ENCODE assay signal across 34 cellular contexts in genomic region chr5:107043665-107044064, GRCh38.
"Had no signal": no experiment of that assay in that cellular context is flagged by ENCODE, and none has a peak within 500 bp of the region (broad histone marks: within the 10 kb centered on the region; RNA-seq: fewer than 3 reads in every experiment).

No MANE protein-coding gene starts in this region.

- H3K4me3 ChIP-seq: adrenal gland, ascending aorta, body of pancreas, breast epithelium, cardiac muscle cell had no signal

- H3K27ac ChIP-seq: adrenal gland, ascending aorta, body of pancreas, brain microvascular endothelial cell, breast epithelium, cardiac muscle cell had no signal

- H3K9me3 ChIP-seq: adrenal gland, ascending aorta, body of pancreas, breast epithelium had no signal

- H3K36me3 ChIP-seq: adrenal gland, ascending aorta, brain microvascular endothelial cell, breast epithelium, cardiac muscle cell had no signal

- H3K4me1 ChIP-seq: adrenal gland, ascending aorta, body of pancreas, breast epithelium had no signal

- ATAC-seq: activated naive CD4-positive, alpha-beta T cell treated with anti-CD3 and anti-CD28 coated beads, Interleukin-2, amount 50 U/mL, for 72 hours; activated naive CD8-positive, alpha-beta T cell treated with anti-CD3 and anti-CD28 coated beads, Interleukin-2, amount 50 U/mL, for 24 hours; activated T-cell treated with anti-CD3 and anti-CD28 coated beads, Interleukin-2, amount 50 U/mL, for 4 hours; activated T-cell treated with anti-CD3 and anti-CD28 coated beads, Interleukin-2, amount 50 U/mL, for 72 hours; activated T-helper 17 cell treated with anti-CD3 and anti-CD28 coated beads, Interleukin-2, amount 50 U/mL, for 72 hours; body of pancreas had no signal

- DNase-seq: activated effector memory CD4-positive, alpha-beta T cell treated with anti-CD3 and anti-CD28 coated beads, Interleukin-2, amount 50 U/mL, for 16 hours; activated effector memory CD4-positive, alpha-beta T cell treated with Interleukin-2 at 50 U/mL for 16 hours; activated gamma-delta T cell; activated gamma-delta T cell treated with Interleukin-2 at 50 U/mL for 16 hours; activated naive CD4-positive, alpha-beta T cell; activated naive CD4-positive, alpha-beta T cell treated with anti-CD3 and anti-CD28 coated beads for 36 hours; activated naive CD4-positive, alpha-beta T cell treated with anti-CD3 and anti-CD28 coated beads, Interleukin-2, amount 10 ng/mL, durations not matched to agents 7 days and 5 days; activated naive CD4-positive, alpha-beta T cell treated with anti-CD3 and anti-CD28 coated beads, Interleukin-2, amount 50 U/mL, for 16 hours; activated naive CD4-positive, alpha-beta T cell treated with Interleukin-2 at 50 U/mL for 16 hours; activated naive CD8-positive, alpha-beta T cell treated with anti-CD3 and anti-CD28 coated beads for 36 hours; activated naive CD8-positive, alpha-beta T cell treated with anti-CD3 and anti-CD28 coated beads, Interleukin-2, amount 10 ng/mL, durations not matched to agents 7 days and 5 days; activated naive CD8-positive, alpha-beta T cell treated with anti-CD3 and anti-CD28 coated beads, Interleukin-2, amount 50 U/mL, for 24 hours; activated T-cell treated with anti-CD3 and anti-CD28 coated beads for 4 hours; activated T-cell treated with anti-CD3 and anti-CD28 coated beads, Interleukin-2, amount 50 U/mL, for 1 hour; activated T-cell treated with anti-CD3 and anti-CD28 coated beads, Interleukin-2, amount 50 U/mL, for 24 hours; activated T-cell treated with anti-CD3 and anti-CD28 coated beads, Interleukin-2, amount 50 U/mL, for 4 hours; activated T-cell treated with anti-CD3 and anti-CD28 coated beads, Interleukin-2, amount 50 U/mL, for 72 hours; adrenal gland; amniotic stem cell; amygdala; anterior cingulate cortex; aorta; body of pancreas; brain microvascular endothelial cell; caudate nucleus; central memory CD4-positive, alpha-beta T cell; cerebellar nuclear complex had no signal

- H3K27me3 ChIP-seq: adrenal gland, ascending aorta, body of pancreas, brain microvascular endothelial cell, breast epithelium, cardiac muscle cell had no signal

- FAIRE-seq: astrocyte, bronchial epithelial cell had no signal
